Comparison of ENCODE assay signal across 26 cellular contexts in the genomic region with DNA sequence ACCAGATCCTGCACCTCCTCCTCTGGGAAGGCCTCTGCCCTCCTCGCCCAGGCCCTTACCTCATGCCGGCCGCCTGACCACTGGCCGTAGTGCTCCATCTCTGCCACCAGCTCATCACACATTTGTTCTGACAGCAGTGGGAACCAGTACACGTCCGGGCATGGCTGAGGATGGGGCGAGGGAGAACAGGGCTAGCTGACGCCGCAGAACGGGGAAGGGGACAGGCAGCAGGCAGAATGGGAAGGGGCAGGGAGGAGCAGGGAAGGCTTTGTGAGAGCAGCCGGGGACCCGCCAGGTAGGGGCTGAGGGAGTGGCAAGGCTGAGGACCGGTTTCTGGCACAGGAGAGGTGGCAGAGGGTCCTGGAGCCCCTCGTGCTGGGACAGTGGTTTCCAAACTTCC. TPM values are rescaled to one million over a fixed set of nuclear protein-coding genes. Genes with fewer than 3 reads are reported as not detected.
A peak's percentile ranks its signal among the peaks of the same experiment; 100 is the strongest.
DNase-seq lines count a peak whose midpoint lies in the region; ATAC-seq, FAIRE-seq and TF ChIP-seq lines count a peak whose summit lies in the region.
"Had no signal": no experiment of that assay in that cellular context is flagged by ENCODE, and none has a peak within 500 bp of the region (broad histone marks: within the 10 kb centered on the region; RNA-seq: fewer than 3 reads in every experiment).

No MANE protein-coding gene starts in this region.

- dilution Hi-C loops in IMR-90 (cut with HindIII; ENCODE audit: low sequenced_read_pairs, unreplicated experiment) = no loop called here

- no peak overlapping the region for H2BK15ac ChIP-seq in IMR-90 (ENCODE audit: low read depth, low read length)

- H4K91ac ChIP-seq in IMR-90 (ENCODE audit: insufficient read depth, low read depth, low read length) = no peak overlapping the region

- H3K79me1 ChIP-seq in IMR-90 (ENCODE audit: low read depth in 1 of 2, low read length in 2 of 2) = no peaks in the 10 kb centered on the region; a peak in 1 of 4 replicates

- TF ChIP-seq RAD21 in IMR-90 (IDR thresholded peaks at IDR 0.05; ENCODE audit: low read length) (no peak), K562 (CRISPR knock-in tag; conservative IDR thresholded peaks at IDR 0.05 in 1 of 2, IDR thresholded peaks at IDR 0.05 in 1 of 2) (no peak)

- no peak overlapping the region for H4K8ac ChIP-seq in IMR-90 (ENCODE audit: low read depth in 2 of 2, low read length in 2 of 2)

- H3K9me3 ChIP-seq in IMR-90 (ENCODE audit: control insufficient read depth, insufficient read depth, low read length) = no peaks in the 10 kb centered on the region
- no peaks in the 10 kb centered on the region for H3K9me3 ChIP-seq in K562 (replicated peaks; ENCODE audit: control insufficient read depth, insufficient read depth, low read depth, low read length)
- H3K9me3 ChIP-seq in osteoblast (ENCODE audit: low read depth, low read length) = no peaks in the 10 kb centered on the region
- H3K9me3 ChIP-seq: A549; BE2C; BLaER1 treated with 17β-estradiol and CSF1 and Interleukin-3, amounts not matched to agents 10 nM and 100 nM had no signal

- 93% methylated on average over 3 of the region's 14 CpGs; no CpG with 5 or more reads in 1 of the 2 experiments for WGBS in IMR-90 (ENCODE audit: extremely low coverage in 2 of 2, insufficient read length in 1 of 2), 2 experiments
- WGBS in K562 (ENCODE audit: insufficient coverage, low coverage, missing lambda C conversion rate) = 98% methylated on average over 12 of the region's 14 CpGs

- H3K4me3 ChIP-seq in H7 (ENCODE audit: insufficient read depth, low read depth, low read length) (no peak overlapping the region), IMR-90 (ENCODE audit: insufficient read depth, low read depth, low read length) (no peak overlapping the region), K562 (no peak overlapping the region), osteoblast (ENCODE audit: insufficient read depth, low read length) (no peak overlapping the region)
- H3K4me3 ChIP-seq: A549; BLaER1 treated with 17β-estradiol and CSF1 and Interleukin-3, amounts not matched to agents 10 nM and 100 nM; GM23338 had no signal

- ATAC-seq in IMR-90 (ENCODE audit: low read depth) (no peak), K562 (no peak), HG02642 (IDR thresholded peaks at IDR 0.05; ENCODE audit: poor library complexity, unreplicated experiment) (no peak), HG03571 (IDR thresholded peaks at IDR 0.05; ENCODE audit: unreplicated experiment) (no peak)
- ATAC-seq: A549, GM23338 had no signal

- H3K36me3 ChIP-seq in H7 (replicated peaks; ENCODE audit: control insufficient read depth, insufficient read depth, low read length) (no peaks in the 10 kb centered on the region; the same call in 1 of the 2 replicates), IMR-90 (ENCODE audit: control insufficient read depth, insufficient read depth, low read length) (peaks cover 51% of the 10 kb centered on the region), K562 (ENCODE audit: control insufficient read depth, insufficient read depth, low read length) (peaks cover 63% of the 10 kb centered on the region; the same call in 2 of the 3 replicates), osteoblast (ENCODE audit: insufficient read depth, low read length) (peaks cover 31% of the 10 kb centered on the region)

- CTCF ChIA-PET in IMR-90 (lab: Yijun Ruan, JAX) (interaction anchor here (1.1 kb wide), 1 partner anchor 16 kb away, joined by 3 read pairs; no protein-coding TSS in a partner anchor), K562 (lab: Yijun Ruan, JAX; ENCODE audit: low intra/inter-chr PET ratio) (no interaction called here)

- no peak overlapping the region for H2BK120ac ChIP-seq in IMR-90 (ENCODE audit: low read depth, low read length)

- BruUV-seq in IMR-90 (replicated peaks; lab: Mats Ljungman, UMichigan) (no TSS peak), K562 (replicated peaks; lab: Mats Ljungman, UMichigan) (no TSS peak)

- no peak overlapping the region for H3K18ac ChIP-seq in IMR-90 (ENCODE audit: low read depth, low read length)

- TF ChIP-seq EP300 in K562 (IDR thresholded peaks at IDR 0.05; ENCODE audit: low read length) = no peak

- H2AK5ac ChIP-seq in IMR-90 (ENCODE audit: low read depth, low read length) = no peak overlapping the region

- no peak overlapping the region for H3K56ac ChIP-seq in IMR-90 (ENCODE audit: extremely low read depth, insufficient read depth, low read length)

- H3K23ac ChIP-seq in IMR-90 (ENCODE audit: low read depth, low read length) = no peak overlapping the region

- H3K9me1 ChIP-seq in IMR-90 (ENCODE audit: insufficient read depth, low read length) (no peaks in the 10 kb centered on the region), K562 (ENCODE audit: control insufficient read depth, insufficient read depth, low read length) (no peaks in the 10 kb centered on the region)

- H3K4me2 ChIP-seq in IMR-90 (ENCODE audit: low read depth, low read length) (no peak overlapping the region), K562 (ENCODE audit: insufficient read depth, low read length) (no peak overlapping the region), osteoblast (ENCODE audit: insufficient read depth, low read length) (no peak overlapping the region)
- H3K4me2 ChIP-seq: A549; BLaER1 treated with 17β-estradiol and CSF1 and Interleukin-3, amounts not matched to agents 10 nM and 100 nM; GM23338 had no signal

- H3K27me3 ChIP-seq in H7 (ENCODE audit: control insufficient read depth, insufficient read depth, low read length) (no peaks in the 10 kb centered on the region), IMR-90 (ENCODE audit: control insufficient read depth, insufficient read depth, low read length) (peaks cover under 1% of the 10 kb centered on the region; the same call in 1 of the 2 replicates), K562 (ENCODE audit: control insufficient read depth in 2 of 2, insufficient read depth in 2 of 2, low read length in 2 of 2) (no peaks in the 10 kb centered on the region; a peak in 1 of 5 replicates), osteoblast (ENCODE audit: insufficient read depth, low read length) (no peaks in the 10 kb centered on the region)
- H3K27me3 ChIP-seq: BE2C had no signal

- TF ChIP-seq CTCF in IMR-90 (conservative IDR thresholded peaks at IDR 0.05; ENCODE audit: low read depth, low read length) (no peak), K562 (IDR thresholded peaks at IDR 0.05 in 2 of 3, conservative IDR thresholded peaks at IDR 0.05 in 1 of 3; ENCODE audit: insufficient read depth in 2 of 3, low read depth in 1 of 3, low read length in 3 of 3) (no peak), osteoblast (IDR thresholded peaks at IDR 0.05; ENCODE audit: extremely low read depth, low read depth, low read length) (no peak)

- no peak for TF ChIP-seq POLR2A in IMR-90 (IDR thresholded peaks at IDR 0.05; ENCODE audit: low read depth, low read length)
- no peak for TF ChIP-seq POLR2A in K562 (conservative IDR thresholded peaks at IDR 0.05)

- POLR2A ChIA-PET in IMR-90 (lab: Charles Lee; ENCODE audit: unreplicated experiment) = no interaction called here
- POLR2A ChIA-PET in K562 (lab: Yijun Ruan, JAX) = interaction anchor here (0.7 kb wide), 1 partner anchor 115 kb away, joined by 3 read pairs; no protein-coding TSS in a partner anchor

- in situ Hi-C loops in IMR-90 (cut with MboI; ENCODE audit: low sequenced_read_pairs) (no loop called here), K562 (cut with MboI) (no loop called here)

- no peak overlapping the region for H2BK5ac ChIP-seq in IMR-90 (ENCODE audit: low read depth, low read length, poor library complexity, severe bottlenecking)

- no peaks in the 10 kb centered on the region for H3K79me2 ChIP-seq in K562 (ENCODE audit: control insufficient read depth, insufficient read depth, low read length)
- H3K79me2 ChIP-seq in osteoblast (ENCODE audit: insufficient read depth, low read length) = no peaks in the 10 kb centered on the region

- FAIRE-seq in K562 (lab: Jason Lieb, UNC) = no peak
- FAIRE-seq: A549, D721Med, GM12891, GM18507, H54 had no signal

- peak overlapping the region; percentile 70 for H2AK9ac ChIP-seq in IMR-90 (replicated peaks; ENCODE audit: low read depth, low read length, poor library complexity)

- H2BK20ac ChIP-seq in IMR-90 (ENCODE audit: low read depth, low read length) = no peak overlapping the region

- H2AFZ ChIP-seq in IMR-90 (replicated peaks; ENCODE audit: low read length, poor library complexity) (peak overlapping the region; percentile 43), K562 (ENCODE audit: low read depth, low read length) (no peak overlapping the region), osteoblast (ENCODE audit: low read length) (no peak overlapping the region)
- H2AFZ ChIP-seq: GM23338 had no signal

- no peak overlapping the region; the same call in 1 of the 2 replicates for H3K4ac ChIP-seq in IMR-90 (ENCODE audit: low read depth, low read length)

- intact Hi-C loops in IMR-90 (cut with micrococcal nuclease) (no loop called here), K562 (cut with micrococcal nuclease) (no loop called here)

- no peaks in the 10 kb centered on the region; the same call in 1 of the 2 replicates for H4K20me1 ChIP-seq in IMR-90 (ENCODE audit: insufficient read depth, low read length)
- H4K20me1 ChIP-seq in K562 (replicated peaks; ENCODE audit: control insufficient read depth, insufficient read depth, low read length) = no peaks in the 10 kb centered on the region
- no peaks in the 10 kb centered on the region for H4K20me1 ChIP-seq in osteoblast (ENCODE audit: insufficient read depth, low read length)

- no peak overlapping the region for H4K5ac ChIP-seq in IMR-90 (ENCODE audit: low read depth, low read length)

- H3K14ac ChIP-seq in IMR-90 (replicated peaks; ENCODE audit: low read depth, low read length) = no peak overlapping the region

- no peaks in the 10 kb centered on the region for H3K4me1 ChIP-seq in IMR-90 (ENCODE audit: control insufficient read depth, insufficient read depth, low read length)
- H3K4me1 ChIP-seq in K562 (replicated peaks in 1 of 2; ENCODE audit: control insufficient read depth in 2 of 2, insufficient read depth in 2 of 2, low read length in 2 of 2) = peaks cover 0 to 30% of the 10 kb centered on the region in 2 experiments; a peak in 2 of 5 replicates
- H3K4me1 ChIP-seq in osteoblast (ENCODE audit: insufficient read depth, low read length) = no peaks in the 10 kb centered on the region
- H3K4me1 ChIP-seq: A549, BE2C had no signal

- DNase-seq in H7 (peak; percentile 36), IMR-90 (no peak), K562 (ENCODE audit: extremely low read depth in 1 of 4, low spot score in 3 of 4) (no peak), osteoblast (ENCODE audit: insufficient read length, low spot score, missing footprints) (peak; percentile 32), GOT3 (lab: John Stamatoyannopoulos, UW) (no peak)
- DNase-seq: 8988T; ACHN; AML-193; BE2C; CD4-positive, alpha-beta T cell; CD8-positive, alpha-beta memory T cell; DMS 273 treated with DMSO at 0.1 percent for 48 hours; DMS79; EL; GDM1; HCEC 1CT had no signal

- H3K27ac ChIP-seq in IMR-90 (ENCODE audit: insufficient read depth, low read length) (no peak overlapping the region), K562 (ENCODE audit: extremely low read depth, low read depth, low read length) (no peak overlapping the region), osteoblast (ENCODE audit: low read depth, low read length) (no peak overlapping the region)
- H3K27ac ChIP-seq: A549; BLaER1 treated with 17β-estradiol and CSF1 and Interleukin-3, amounts not matched to agents 10 nM and 100 nM had no signal

- H3K9ac ChIP-seq in IMR-90 (ENCODE audit: low read depth, low read length) = no peak overlapping the region
- no peak overlapping the region; a peak in 1 of 4 replicates for H3K9ac ChIP-seq in K562 (ENCODE audit: insufficient read depth in 1 of 2, low read depth in 2 of 2, low read length in 2 of 2)
- H3K9ac ChIP-seq: BLaER1 treated with 17β-estradiol and CSF1 and Interleukin-3, amounts not matched to agents 10 nM and 100 nM had no signal

RNA-seq across cellular contexts. Expression of gene MOGAT3, which starts 8.0 kb away (rescaled TPM):
- total RNA-seq in H7 (2014; rRNA removed; shearing (Covaris generic)) = 0.52 and 1.00 TPM in 2 replicates
- total RNA-seq in IMR-90 (2012; rRNA removed) = not detected in 2 replicates
- polyA plus RNA-seq in IMR-90 (2012; rRNA removed) = not detected in 2 replicates
- polyA plus RNA-seq in IMR-90 (2012; cell fraction: cytosol; rRNA removed) = not detected in 2 replicates
- not detected in 2 replicates for polyA plus RNA-seq in IMR-90 (2012; cell fraction: nucleus; rRNA removed; ENCODE audit: low replicate concordance)
- total RNA-seq in K562 (2011; cell fraction: chromatin; rRNA removed; ENCODE audit: low replicate concordance) = not detected in 2 replicates
- not detected in 2 replicates for total RNA-seq in K562 (2011; cell fraction: nucleolus; rRNA removed)
- not detected in 2 replicates for total RNA-seq in K562 (2011; cell fraction: nucleoplasm; rRNA removed)
- total RNA-seq in K562 (2014; rRNA removed) = not detected in 2 replicates
- not detected in 2 replicates for total RNA-seq in K562 (2014; rRNA removed; fragmentation: Illumina TruSeq; extraction: Trizol)
- total RNA-seq in K562 (2015; rRNA removed; fragmentation: Illumina TruSeq; extraction: Trizol) = not detected in 2 replicates
- total RNA-seq in K562 (2021) = not detected in 2 replicates
- polyA plus RNA-seq in K562 (2011; rRNA removed) = 0.07 and 0.13 TPM in 2 replicates
- not detected in 2 replicates for polyA plus RNA-seq in K562 (2011; cell fraction: cytosol; rRNA removed)
- 0.14 and 0.15 TPM in 2 replicates for polyA plus RNA-seq in K562 (2011; cell fraction: nucleus; rRNA removed)
- 0.03 TPM in 1 of 2 replicates, not detected in the other for polyA plus RNA-seq in K562 (2012)
- polyA plus RNA-seq in K562 (2014; fragmentation: Illumina TruSeq; extraction: Trizol) = not detected in 2 replicates
- polyA plus RNA-seq in K562 (2014; fragmentation: Nextera tagmentation; extraction: Ambion mirVana) = under 1 TPM; 0.07 to 0.17 TPM
- polyA plus RNA-seq in K562 (2014; rRNA removed) = not detected in 2 replicates
- not detected in 2 replicates for polyA minus RNA-seq in K562 (2011; rRNA and poly(A)+ RNA removed)
- not detected in 2 replicates for polyA minus RNA-seq in K562 (2011; cell fraction: cytosol; rRNA and poly(A)+ RNA removed)
- polyA minus RNA-seq in K562 (2011; cell fraction: nucleus; rRNA and poly(A)+ RNA removed) = 0.56 TPM in 1 of 2 replicates, not detected in the other
- not detected in 2 replicates for total RNA-seq in osteoblast
- total RNA-seq: CD8-positive, alpha-beta memory T cell; GM23338 had no signal
- polyA plus RNA-seq: CD14-positive monocyte; CD8-positive, alpha-beta memory T cell had no signal

RNA-seq across cellular contexts. Expression of gene PLOD3, which starts 8.6 kb away (rescaled TPM):
- 41.9 and 48.3 TPM in 2 replicates for total RNA-seq in H7 (2014; rRNA removed; shearing (Covaris generic))
- 21.7 and 24.4 TPM in 2 replicates for total RNA-seq in IMR-90 (2012; rRNA removed)
- 159 and 167 TPM in 2 replicates for polyA plus RNA-seq in IMR-90 (2012; rRNA removed)
- polyA plus RNA-seq in IMR-90 (2012; cell fraction: cytosol; rRNA removed) = 138 and 166 TPM in 2 replicates
- 175 and 325 TPM in 2 replicates for polyA plus RNA-seq in IMR-90 (2012; cell fraction: nucleus; rRNA removed; ENCODE audit: low replicate concordance)
- total RNA-seq in K562 (2011; cell fraction: chromatin; rRNA removed; ENCODE audit: low replicate concordance) = 117 and 294 TPM in 2 replicates
- 263 and 303 TPM in 2 replicates for total RNA-seq in K562 (2011; cell fraction: nucleolus; rRNA removed)
- 163 and 175 TPM in 2 replicates for total RNA-seq in K562 (2011; cell fraction: nucleoplasm; rRNA removed)
- total RNA-seq in K562 (2014; rRNA removed) = 42.1 and 53.8 TPM in 2 replicates
- 23.5 and 24.1 TPM in 2 replicates for total RNA-seq in K562 (2014; rRNA removed; fragmentation: Illumina TruSeq; extraction: Trizol)
- 30.9 and 31.8 TPM in 2 replicates for total RNA-seq in K562 (2015; rRNA removed; fragmentation: Illumina TruSeq; extraction: Trizol)
- total RNA-seq in K562 (2021) = 101 and 103 TPM in 2 replicates
- 19.3 and 33.5 TPM in 2 replicates for polyA plus RNA-seq in K562 (2011; rRNA removed)
- polyA plus RNA-seq in K562 (2011; cell fraction: cytosol; rRNA removed) = 28.0 and 60.3 TPM in 2 replicates
- 72.9 and 130 TPM in 2 replicates for polyA plus RNA-seq in K562 (2011; cell fraction: nucleus; rRNA removed)
- polyA plus RNA-seq in K562 (2012) = 79.5 and 85.6 TPM in 2 replicates
- polyA plus RNA-seq in K562 (2014; fragmentation: Illumina TruSeq; extraction: Trizol) = 73.6 and 76.4 TPM in 2 replicates
- polyA plus RNA-seq in K562 (2014; fragmentation: Nextera tagmentation; extraction: Ambion mirVana) = 1 to 10 TPM; 2.8 to 5.9 TPM
- 50.3 and 58.9 TPM in 2 replicates for polyA plus RNA-seq in K562 (2014; rRNA removed)
- 15.7 and 23.9 TPM in 2 replicates for polyA minus RNA-seq in K562 (2011; rRNA and poly(A)+ RNA removed)
- 39.3 and 40.8 TPM in 2 replicates for polyA minus RNA-seq in K562 (2011; cell fraction: cytosol; rRNA and poly(A)+ RNA removed)
- polyA minus RNA-seq in K562 (2011; cell fraction: nucleus; rRNA and poly(A)+ RNA removed) = 31.4 and 32.4 TPM in 2 replicates
- total RNA-seq in osteoblast = 78.7 and 81.8 TPM in 2 replicates

RNA-seq across cellular contexts. Expression of gene ZNHIT1, which starts 9.2 kb away (rescaled TPM):
- 58.9 and 83.3 TPM in 2 replicates for total RNA-seq in H7 (2014; rRNA removed; shearing (Covaris generic))
- total RNA-seq in IMR-90 (2012; rRNA removed) = 31.7 and 34.4 TPM in 2 replicates
- polyA plus RNA-seq in IMR-90 (2012; rRNA removed) = 47.1 and 62.9 TPM in 2 replicates
- 76.6 and 174 TPM in 2 replicates for polyA plus RNA-seq in IMR-90 (2012; cell fraction: cytosol; rRNA removed)
- polyA plus RNA-seq in IMR-90 (2012; cell fraction: nucleus; rRNA removed; ENCODE audit: low replicate concordance) = 30.5 and 45.4 TPM in 2 replicates
- 16.5 and 25.6 TPM in 2 replicates for total RNA-seq in K562 (2011; cell fraction: chromatin; rRNA removed; ENCODE audit: low replicate concordance)
- 34.2 and 38.5 TPM in 2 replicates for total RNA-seq in K562 (2011; cell fraction: nucleolus; rRNA removed)
- total RNA-seq in K562 (2011; cell fraction: nucleoplasm; rRNA removed) = 26.8 and 34.7 TPM in 2 replicates
- total RNA-seq in K562 (2014; rRNA removed) = 162 and 189 TPM in 2 replicates
- total RNA-seq in K562 (2014; rRNA removed; fragmentation: Illumina TruSeq; extraction: Trizol) = 34.7 and 37.7 TPM in 2 replicates
- total RNA-seq in K562 (2015; rRNA removed; fragmentation: Illumina TruSeq; extraction: Trizol) = 67.7 and 70.1 TPM in 2 replicates
- total RNA-seq in K562 (2021) = 98.3 and 110 TPM in 2 replicates
- 29.6 and 38.3 TPM in 2 replicates for polyA plus RNA-seq in K562 (2011; rRNA removed)
- polyA plus RNA-seq in K562 (2011; cell fraction: cytosol; rRNA removed) = 45.0 and 97.8 TPM in 2 replicates
- 19.6 and 28.1 TPM in 2 replicates for polyA plus RNA-seq in K562 (2011; cell fraction: nucleus; rRNA removed)
- polyA plus RNA-seq in K562 (2012) = 75.8 and 83.5 TPM in 2 replicates
- 81.6 and 101 TPM in 2 replicates for polyA plus RNA-seq in K562 (2014; fragmentation: Illumina TruSeq; extraction: Trizol)
- 10 to 100 TPM in 1 of 2 experiments, 1 to 10 TPM in 1; 6.4 to 24.5 TPM for polyA plus RNA-seq in K562 (2014; fragmentation: Nextera tagmentation; extraction: Ambion mirVana)
- 132 and 140 TPM in 2 replicates for polyA plus RNA-seq in K562 (2014; rRNA removed)
- polyA minus RNA-seq in K562 (2011; rRNA and poly(A)+ RNA removed) = 9.5 and 13.2 TPM in 2 replicates
- polyA minus RNA-seq in K562 (2011; cell fraction: cytosol; rRNA and poly(A)+ RNA removed) = 31.9 and 36.0 TPM in 2 replicates
- polyA minus RNA-seq in K562 (2011; cell fraction: nucleus; rRNA and poly(A)+ RNA removed) = 5.9 and 9.7 TPM in 2 replicates
- total RNA-seq in osteoblast = 64.4 and 66.0 TPM in 2 replicates

RNA-seq across cellular contexts. Expression of gene NAT16, which starts 28.7 kb away (rescaled TPM):
- 0.30 and 0.59 TPM in 2 replicates for total RNA-seq in H7 (2014; rRNA removed; shearing (Covaris generic))
- total RNA-seq in IMR-90 (2012; rRNA removed) = not detected in 2 replicates
- 0.03 and 0.05 TPM in 2 replicates for polyA plus RNA-seq in IMR-90 (2012; rRNA removed)
- 0.02 and 0.04 TPM in 2 replicates for polyA plus RNA-seq in IMR-90 (2012; cell fraction: cytosol; rRNA removed)
- 0.25 and 0.53 TPM in 2 replicates for polyA plus RNA-seq in IMR-90 (2012; cell fraction: nucleus; rRNA removed; ENCODE audit: low replicate concordance)
- not detected in 2 replicates for total RNA-seq in K562 (2011; cell fraction: chromatin; rRNA removed; ENCODE audit: low replicate concordance)
- total RNA-seq in K562 (2011; cell fraction: nucleolus; rRNA removed) = not detected in 2 replicates
- total RNA-seq in K562 (2011; cell fraction: nucleoplasm; rRNA removed) = not detected in 2 replicates
- not detected in 2 replicates for total RNA-seq in K562 (2014; rRNA removed)
- not detected in 2 replicates for total RNA-seq in K562 (2014; rRNA removed; fragmentation: Illumina TruSeq; extraction: Trizol)
- not detected in 2 replicates for total RNA-seq in K562 (2015; rRNA removed; fragmentation: Illumina TruSeq; extraction: Trizol)
- total RNA-seq in K562 (2021) = not detected in 2 replicates
- not detected in 2 replicates for polyA plus RNA-seq in K562 (2011; rRNA removed)
- polyA plus RNA-seq in K562 (2011; cell fraction: cytosol; rRNA removed) = not detected in 2 replicates
- 0.07 TPM in 1 of 2 replicates, not detected in the other for polyA plus RNA-seq in K562 (2011; cell fraction: nucleus; rRNA removed)
- polyA plus RNA-seq in K562 (2012) = 0.07 and 0.08 TPM in 2 replicates
- not detected in 2 replicates for polyA plus RNA-seq in K562 (2014; fragmentation: Illumina TruSeq; extraction: Trizol)
- under 1 TPM in 1 of 2 experiments, not detected in 1; 0.04 TPM for polyA plus RNA-seq in K562 (2014; fragmentation: Nextera tagmentation; extraction: Ambion mirVana)
- not detected in 2 replicates for polyA plus RNA-seq in K562 (2014; rRNA removed)
- polyA minus RNA-seq in K562 (2011; rRNA and poly(A)+ RNA removed) = not detected in 2 replicates
- polyA minus RNA-seq in K562 (2011; cell fraction: cytosol; rRNA and poly(A)+ RNA removed) = not detected in 2 replicates
- not detected in 2 replicates for polyA minus RNA-seq in K562 (2011; cell fraction: nucleus; rRNA and poly(A)+ RNA removed)
- not detected in 2 replicates for total RNA-seq in osteoblast
- total RNA-seq: CD4-positive, alpha-beta T cell; CD8-positive, alpha-beta memory T cell had no signal
- polyA plus RNA-seq: CD14-positive monocyte; CD8-positive, alpha-beta memory T cell had no signal

RNA-seq across cellular contexts. Expression of gene CLDN15, which starts 28.8 kb away (rescaled TPM):
- total RNA-seq in H7 (2014; rRNA removed; shearing (Covaris generic)) = 4.2 and 6.1 TPM in 2 replicates
- total RNA-seq in IMR-90 (2012; rRNA removed) (0.56 and 0.72 TPM in 2 replicates), K562 (2014; rRNA removed) (3.0 and 8.4 TPM in 2 replicates), K562 (2014; rRNA removed; fragmentation: Illumina TruSeq; extraction: Trizol) (3.0 and 4.0 TPM in 2 replicates), K562 (2015; rRNA removed; fragmentation: Illumina TruSeq; extraction: Trizol) (6.7 and 7.4 TPM in 2 replicates), K562 (2021) (10.0 and 10.6 TPM in 2 replicates), osteoblast (3.3 and 4.1 TPM in 2 replicates)
- polyA plus RNA-seq in IMR-90 (2012; rRNA removed) (5.4 and 6.7 TPM in 2 replicates), K562 (2011; rRNA removed) (11.6 and 16.2 TPM in 2 replicates), K562 (2014; fragmentation: Illumina TruSeq; extraction: Trizol) (10.2 and 11.1 TPM in 2 replicates), K562 (2014; fragmentation: Nextera tagmentation; extraction: Ambion mirVana) (under 1 TPM; 0.32 to 0.39 TPM), K562 (2014; rRNA removed) (14.5 and 17.9 TPM in 2 replicates)
- polyA plus RNA-seq in IMR-90 (2012; cell fraction: cytosol; rRNA removed) = 3.5 and 4.6 TPM in 2 replicates
- polyA plus RNA-seq in IMR-90 (2012; cell fraction: nucleus; rRNA removed; ENCODE audit: low replicate concordance) = 30.5 and 67.2 TPM in 2 replicates
- total RNA-seq in K562 (2011; cell fraction: chromatin; rRNA removed; ENCODE audit: low replicate concordance) = 29.9 and 84.2 TPM in 2 replicates
- 50.8 and 63.5 TPM in 2 replicates for total RNA-seq in K562 (2011; cell fraction: nucleolus; rRNA removed)
- 43.2 and 53.5 TPM in 2 replicates for total RNA-seq in K562 (2011; cell fraction: nucleoplasm; rRNA removed)
- polyA plus RNA-seq in K562 (2011; cell fraction: cytosol; rRNA removed) = 15.1 and 22.0 TPM in 2 replicates
- polyA plus RNA-seq in K562 (2011; cell fraction: nucleus; rRNA removed) = 57.7 and 97.2 TPM in 2 replicates
- polyA plus RNA-seq in K562 (2012) = 9.7 and 19.0 TPM in 2 replicates
- 3.5 and 6.2 TPM in 2 replicates for polyA minus RNA-seq in K562 (2011; rRNA and poly(A)+ RNA removed)
- polyA minus RNA-seq in K562 (2011; cell fraction: cytosol; rRNA and poly(A)+ RNA removed) = 1.4 and 4.0 TPM in 2 replicates
- polyA minus RNA-seq in K562 (2011; cell fraction: nucleus; rRNA and poly(A)+ RNA removed) = 13.4 and 17.1 TPM in 2 replicates
- polyA plus RNA-seq: CD14-positive monocyte had no signal

Comparison
In these comparisons a context has a peak if more than half of its experiments do, and no peak if none do; other contexts are left out.
1. DNase-seq: peak in H7 (single experiment) and osteoblast (single experiment); none in IMR-90 (single experiment), K562 (0 of 4) and GOT3 (single experiment).